ENCODE assay signal across 8 cellular contexts in the genomic region with DNA sequence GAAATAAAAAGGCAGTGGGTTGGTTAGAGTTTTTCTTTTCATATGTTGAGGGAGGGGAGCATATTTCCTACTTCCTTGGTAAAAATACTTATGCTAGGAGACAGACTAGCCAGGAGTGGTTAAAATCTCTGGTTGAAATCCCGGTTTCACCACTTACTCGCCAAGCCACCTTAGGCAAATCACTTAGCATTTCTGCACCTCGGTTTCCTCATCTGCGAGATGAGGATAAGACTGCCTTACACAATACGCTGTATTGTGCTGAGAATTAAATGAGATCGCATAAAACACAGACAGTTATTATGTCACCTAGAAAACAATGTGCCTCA. TPM values are rescaled to one million over a fixed set of nuclear protein-coding genes. Genes with fewer than 3 reads are reported as not detected.
A peak's percentile ranks its signal among the peaks of the same experiment; 100 is the strongest.
DNase-seq lines count a peak whose midpoint lies in the region; ATAC-seq and TF ChIP-seq lines count a peak whose summit lies in the region.

No MANE protein-coding gene starts in this region.

- no peaks in the 10 kb centered on the region for H3K9me3 ChIP-seq in CD4-positive, CD25-positive, alpha-beta regulatory T cell (ENCODE audit: control insufficient read depth in 2 of 2, low read length in 2 of 2)
- H3K9me3 ChIP-seq in PC-9 (ENCODE audit: insufficient read depth, low read depth), result no peaks in the 10 kb centered on the region
- no peaks in the 10 kb centered on the region for H3K9me3 ChIP-seq in osteoblast (ENCODE audit: low read depth, low read length)

- no peak for TF ChIP-seq CTCF in PC-9 (conservative IDR thresholded peaks at IDR 0.05)
- no peak for TF ChIP-seq CTCF in epithelial cell of esophagus (IDR thresholded peaks at IDR 0.05; ENCODE audit: insufficient read depth, low read depth, low read length, missing control alignments)
- TF ChIP-seq CTCF in osteoblast (IDR thresholded peaks at IDR 0.05; ENCODE audit: extremely low read depth, low read depth, low read length), result no peak

- H3K4me1 Mint-ChIP-seq in CD4-positive, CD25-positive, alpha-beta regulatory T cell, result peaks cover 10 to 69% (median 53%) of the 10 kb centered on the region in 4 donors

- H3K4me2 ChIP-seq in PC-9 (peak overlapping the region; percentile 79), osteoblast (ENCODE audit: insufficient read depth, low read length) (peak overlapping the region; percentile 91)

- peak overlapping the region; percentile 98 for H3K27ac ChIP-seq in CD4-positive, CD25-positive, alpha-beta regulatory T cell (ENCODE audit: insufficient read depth, low read length, poor library complexity, severe bottlenecking)
- H3K27ac ChIP-seq in PC-9 (no peak overlapping the region), osteoblast (ENCODE audit: low read depth, low read length) (peak overlapping the region; percentile 42)

- no peak for DNase-seq in CD4-positive, CD25-positive, alpha-beta regulatory T cell
- DNase-seq in PC-9 (peak in 1 of 2 experiments; percentile 60), epithelial cell of esophagus (ENCODE audit: low read depth) (peak; percentile 44), osteoblast (ENCODE audit: insufficient read length, low spot score, missing footprints) (no peak), NCI-H69 (lab: John Stamatoyannopoulos, UW) (no peak), Kasumi-1 (lab: John Stamatoyannopoulos, UW) (no peak), NCI-H524 (lab: John Stamatoyannopoulos, UW) (no peak)

- TSS peak; percentile 48 for BruUV-seq in PC-9 (replicated peaks; lab: Mats Ljungman, UMichigan)

- H3K79me2 ChIP-seq in PC-9 (ENCODE audit: low read depth), result peaks cover 50% of the 10 kb centered on the region
- peaks cover 59% of the 10 kb centered on the region for H3K79me2 ChIP-seq in osteoblast (ENCODE audit: insufficient read depth, low read length)

- no peaks in the 10 kb centered on the region for H3K27me3 ChIP-seq in CD4-positive, CD25-positive, alpha-beta regulatory T cell (ENCODE audit: control insufficient read depth, insufficient read depth, low read length)
- H3K27me3 ChIP-seq in PC-9 (ENCODE audit: insufficient read depth, low read depth) (no peaks in the 10 kb centered on the region), osteoblast (ENCODE audit: insufficient read depth, low read length) (peaks cover 12% of the 10 kb centered on the region)

- H3K4me1 ChIP-seq in CD4-positive, CD25-positive, alpha-beta regulatory T cell (ENCODE audit: control insufficient read depth, insufficient read depth, low read length, poor library complexity, severe bottlenecking), result peaks cover 67% of the 10 kb centered on the region
- peaks cover 20% of the 10 kb centered on the region for H3K4me1 ChIP-seq in PC-9 (replicated peaks; ENCODE audit: insufficient read depth)
- peaks cover 51% of the 10 kb centered on the region for H3K4me1 ChIP-seq in osteoblast (ENCODE audit: insufficient read depth, low read length)

- H2AFZ ChIP-seq in PC-9 (peak overlapping the region; percentile 48; the same call in 1 of the 2 replicates), osteoblast (ENCODE audit: low read length) (no peak overlapping the region)

- peak overlapping the region; percentile 93 to 98 (median 95) for H3K4me3 Mint-ChIP-seq in CD4-positive, CD25-positive, alpha-beta regulatory T cell

- no peaks in the 10 kb centered on the region for H3F3A ChIP-seq in PC-9 (ENCODE audit: insufficient read depth, low read depth)

- H3K4me3 ChIP-seq in CD4-positive, CD25-positive, alpha-beta regulatory T cell (ENCODE audit: low read depth, low read length), result peak overlapping the region; percentile 92
- H3K4me3 ChIP-seq in PC-9 (peak overlapping the region; percentile 80), epithelial cell of esophagus (ENCODE audit: low read length) (peak overlapping the region; percentile 97), osteoblast (ENCODE audit: insufficient read depth, low read length) (peak overlapping the region; percentile 88)

- CTCF ChIA-PET in PC-9 (lab: Charles Lee), result interaction anchor here (0.6 kb wide), 1 partner anchor 119 kb away, joined by 3 read pairs; no protein-coding TSS in a partner anchor

- peaks cover 7% of the 10 kb centered on the region for H4K20me1 ChIP-seq in PC-9 (ENCODE audit: insufficient read depth)
- peaks cover 18% of the 10 kb centered on the region for H4K20me1 ChIP-seq in osteoblast (ENCODE audit: insufficient read depth, low read length)

- intact Hi-C loops in PC-9 (cut with micrococcal nuclease; ENCODE audit: unreplicated experiment), result loop anchor here (10.0 kb wide), 1 partner anchor 50 kb away; a partner anchor contains a TSS

- peaks cover 3% of the 10 kb centered on the region for H3K36me3 ChIP-seq in CD4-positive, CD25-positive, alpha-beta regulatory T cell (ENCODE audit: control insufficient read depth, insufficient read depth, low read length)
- H3K36me3 ChIP-seq in PC-9 (ENCODE audit: low read depth) (no peaks in the 10 kb centered on the region), osteoblast (ENCODE audit: insufficient read depth, low read length) (peaks cover 6% of the 10 kb centered on the region)

- no peaks in the 10 kb centered on the region for H3K36me3 Mint-ChIP-seq in CD4-positive, CD25-positive, alpha-beta regulatory T cell

- peak overlapping the region; percentile 69 to 99 (median 94) for H3K27ac Mint-ChIP-seq in CD4-positive, CD25-positive, alpha-beta regulatory T cell

- POLR2A ChIA-PET in PC-9 (lab: Charles Lee; ENCODE audit: unreplicated experiment), result no interaction called here

- ATAC-seq in CD4-positive, CD25-positive, alpha-beta regulatory T cell (ENCODE audit: low read depth in 2 of 2), result no peak
- ATAC-seq in HG03196 (IDR thresholded peaks at IDR 0.05; ENCODE audit: unreplicated experiment), result no peak

- H3K9me3 Mint-ChIP-seq in CD4-positive, CD25-positive, alpha-beta regulatory T cell, result no peaks in the 10 kb centered on the region

- no peaks in the 10 kb centered on the region for H3K9me2 ChIP-seq in PC-9 (ENCODE audit: insufficient read depth)

- H3K27me3 Mint-ChIP-seq in CD4-positive, CD25-positive, alpha-beta regulatory T cell, result peaks cover 11% of the 10 kb centered on the region

RNA-seq across cellular contexts. Expression of a gene that starts 1.4 kb away (rescaled TPM):
- total RNA-seq in CD4-positive, CD25-positive, alpha-beta regulatory T cell, result 101 TPM
- polyA plus RNA-seq in CD4-positive, CD25-positive, alpha-beta regulatory T cell, result 1 to 10 TPM; 1.4 to 4.7 (median 2.9) TPM
- total RNA-seq in PC-9 (2021) (11.7 and 16.5 TPM in 2 replicates), osteoblast (6.8 and 10.9 TPM in 2 replicates)

RNA-seq across cellular contexts. Expression of a gene that starts 52.7 kb away (rescaled TPM):
- 1.4 TPM for total RNA-seq in CD4-positive, CD25-positive, alpha-beta regulatory T cell
- polyA plus RNA-seq in CD4-positive, CD25-positive, alpha-beta regulatory T cell, result 1 to 10 TPM; 1.0 to 2.0 (median 1.5) TPM
- total RNA-seq in PC-9 (2021) (15.0 and 19.4 TPM in 2 replicates), osteoblast (28.6 and 31.8 TPM in 2 replicates)
